ENCODE assay signal across 2 cellular contexts in the genomic region with DNA sequence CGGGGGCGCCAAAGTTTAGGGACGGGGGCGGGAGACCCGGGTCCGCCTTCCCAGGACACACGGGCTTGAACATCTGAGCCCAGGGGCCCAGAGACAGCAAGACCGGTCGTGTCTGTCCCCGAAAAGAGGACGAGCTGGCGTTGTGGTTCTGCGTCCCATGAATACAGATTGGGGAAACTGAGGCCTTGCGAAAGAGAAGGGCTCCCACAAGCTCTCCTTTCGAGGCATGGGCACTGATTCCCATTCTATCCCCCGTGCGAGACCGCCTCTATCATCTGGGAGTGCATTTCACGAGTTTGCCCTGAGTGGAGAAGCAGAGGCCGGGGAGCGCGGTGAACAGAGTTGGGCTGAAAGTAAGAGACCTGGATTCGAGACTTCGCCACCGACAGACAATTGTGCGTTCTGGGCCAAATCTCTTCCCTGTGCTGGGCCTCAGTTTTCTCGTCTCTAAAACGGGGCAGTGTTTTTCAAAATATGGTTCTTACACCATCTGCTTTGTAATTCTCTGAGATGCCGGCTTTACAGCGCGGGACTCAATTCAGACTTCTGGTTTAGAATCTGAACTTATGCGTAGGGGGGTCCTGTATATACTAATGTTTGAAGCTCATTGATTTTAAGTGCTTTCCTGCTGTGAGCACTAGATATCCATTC.
TF ChIP-seq lines count a peak whose summit lies in the region.

No MANE protein-coding gene starts in this region.

TF ChIP-seq in A549, 52 proteins besides CTCF, POLR2A, EP300 and RAD21:
- TF ChIP-seq HEYL (CRISPR knock-in tag; IDR thresholded peaks at IDR 0.05) (no peak), TFCP2L1 (CRISPR knock-in tag; IDR thresholded peaks at IDR 0.05) (no peak), FOXS1 (CRISPR knock-in tag; IDR thresholded peaks at IDR 0.05) (no peak), MAFK (IDR thresholded peaks at IDR 0.05; ENCODE audit: partially characterized antibody) (no peak), FOSB (CRISPR knock-in tag; IDR thresholded peaks at IDR 0.05) (no peak), RNF2 (IDR thresholded peaks at IDR 0.05; ENCODE audit: borderline replicate concordance, low read depth) (no peak), NFE2L2 (conservative IDR thresholded peaks at IDR 0.05; ENCODE audit: low read length) (no peak), MYC (IDR thresholded peaks at IDR 0.05; ENCODE audit: borderline replicate concordance, low read length) (no peak), CHD2 (IDR thresholded peaks at IDR 0.05; ENCODE audit: low read length, partially characterized antibody) (no peak), HDAC2 (IDR thresholded peaks at IDR 0.05) (no peak), NR3C1 (IDR thresholded peaks at IDR 0.05) (no peak), FOSL2 (IDR thresholded peaks at IDR 0.05) (no peak), FOSL2 (CRISPR knock-in tag; IDR thresholded peaks at IDR 0.05) (no peak), HOXB13 (CRISPR knock-in tag; IDR thresholded peaks at IDR 0.05; ENCODE audit: low read depth) (no peak), EHF (CRISPR knock-in tag; IDR thresholded peaks at IDR 0.05) (no peak), RARB (CRISPR knock-in tag; IDR thresholded peaks at IDR 0.05) (no peak), EHMT2 (IDR thresholded peaks at IDR 0.05; ENCODE audit: low read depth) (no peak), POLR2AphosphoS2 (conservative IDR thresholded peaks at IDR 0.05; ENCODE audit: low read length) (no peak)
- TF ChIP-seq, protein P1, sequence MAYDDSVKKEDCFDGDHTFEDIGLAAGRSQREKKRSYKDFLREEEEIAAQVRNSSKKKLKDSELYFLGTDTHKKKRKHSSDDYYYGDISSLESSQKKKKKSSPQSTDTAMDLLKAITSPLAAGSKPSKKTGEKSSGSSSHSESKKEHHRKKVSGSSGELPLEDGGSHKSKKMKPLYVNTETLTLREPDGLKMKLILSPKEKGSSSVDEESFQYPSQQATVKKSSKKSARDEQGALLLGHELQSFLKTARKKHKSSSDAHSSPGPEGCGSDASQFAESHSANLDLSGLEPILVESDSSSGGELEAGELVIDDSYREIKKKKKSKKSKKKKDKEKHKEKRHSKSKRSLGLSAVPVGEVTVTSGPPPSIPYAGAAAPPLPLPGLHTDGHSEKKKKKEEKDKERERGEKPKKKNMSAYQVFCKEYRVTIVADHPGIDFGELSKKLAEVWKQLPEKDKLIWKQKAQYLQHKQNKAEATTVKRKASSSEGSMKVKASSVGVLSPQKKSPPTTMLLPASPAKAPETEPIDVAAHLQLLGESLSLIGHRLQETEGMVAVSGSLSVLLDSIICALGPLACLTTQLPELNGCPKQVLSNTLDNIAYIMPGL (CRISPR knock-in tag; IDR thresholded peaks at IDR 0.05; ENCODE audit: borderline replicate concordance), result no peak
- TF ChIP-seq, protein P2, sequence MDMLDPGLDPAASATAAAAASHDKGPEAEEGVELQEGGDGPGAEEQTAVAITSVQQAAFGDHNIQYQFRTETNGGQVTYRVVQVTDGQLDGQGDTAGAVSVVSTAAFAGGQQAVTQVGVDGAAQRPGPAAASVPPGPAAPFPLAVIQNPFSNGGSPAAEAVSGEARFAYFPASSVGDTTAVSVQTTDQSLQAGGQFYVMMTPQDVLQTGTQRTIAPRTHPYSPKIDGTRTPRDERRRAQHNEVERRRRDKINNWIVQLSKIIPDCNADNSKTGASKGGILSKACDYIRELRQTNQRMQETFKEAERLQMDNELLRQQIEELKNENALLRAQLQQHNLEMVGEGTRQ (IDR thresholded peaks at IDR 0.05), result no peak

TF ChIP-seq in GM12878, 131 proteins besides CTCF, POLR2A, EP300 and RAD21:
- TF ChIP-seq TCF3 (IDR thresholded peaks at IDR 0.05; ENCODE audit: borderline replicate concordance, insufficient read depth, low read depth, low read length), result no peak
- TF ChIP-seq, protein P3, sequence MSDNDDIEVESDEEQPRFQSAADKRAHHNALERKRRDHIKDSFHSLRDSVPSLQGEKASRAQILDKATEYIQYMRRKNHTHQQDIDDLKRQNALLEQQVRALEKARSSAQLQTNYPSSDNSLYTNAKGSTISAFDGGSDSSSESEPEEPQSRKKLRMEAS (IDR thresholded peaks at IDR 0.05; ENCODE audit: low read depth, low read length), result no peak
- TF ChIP-seq ZNF622 (IDR thresholded peaks at IDR 0.05), result no peak
- TF ChIP-seq PAX5 (IDR thresholded peaks at IDR 0.05; ENCODE audit: borderline replicate concordance, low read depth, low read length), result no peak
- TF ChIP-seq, protein P4, sequence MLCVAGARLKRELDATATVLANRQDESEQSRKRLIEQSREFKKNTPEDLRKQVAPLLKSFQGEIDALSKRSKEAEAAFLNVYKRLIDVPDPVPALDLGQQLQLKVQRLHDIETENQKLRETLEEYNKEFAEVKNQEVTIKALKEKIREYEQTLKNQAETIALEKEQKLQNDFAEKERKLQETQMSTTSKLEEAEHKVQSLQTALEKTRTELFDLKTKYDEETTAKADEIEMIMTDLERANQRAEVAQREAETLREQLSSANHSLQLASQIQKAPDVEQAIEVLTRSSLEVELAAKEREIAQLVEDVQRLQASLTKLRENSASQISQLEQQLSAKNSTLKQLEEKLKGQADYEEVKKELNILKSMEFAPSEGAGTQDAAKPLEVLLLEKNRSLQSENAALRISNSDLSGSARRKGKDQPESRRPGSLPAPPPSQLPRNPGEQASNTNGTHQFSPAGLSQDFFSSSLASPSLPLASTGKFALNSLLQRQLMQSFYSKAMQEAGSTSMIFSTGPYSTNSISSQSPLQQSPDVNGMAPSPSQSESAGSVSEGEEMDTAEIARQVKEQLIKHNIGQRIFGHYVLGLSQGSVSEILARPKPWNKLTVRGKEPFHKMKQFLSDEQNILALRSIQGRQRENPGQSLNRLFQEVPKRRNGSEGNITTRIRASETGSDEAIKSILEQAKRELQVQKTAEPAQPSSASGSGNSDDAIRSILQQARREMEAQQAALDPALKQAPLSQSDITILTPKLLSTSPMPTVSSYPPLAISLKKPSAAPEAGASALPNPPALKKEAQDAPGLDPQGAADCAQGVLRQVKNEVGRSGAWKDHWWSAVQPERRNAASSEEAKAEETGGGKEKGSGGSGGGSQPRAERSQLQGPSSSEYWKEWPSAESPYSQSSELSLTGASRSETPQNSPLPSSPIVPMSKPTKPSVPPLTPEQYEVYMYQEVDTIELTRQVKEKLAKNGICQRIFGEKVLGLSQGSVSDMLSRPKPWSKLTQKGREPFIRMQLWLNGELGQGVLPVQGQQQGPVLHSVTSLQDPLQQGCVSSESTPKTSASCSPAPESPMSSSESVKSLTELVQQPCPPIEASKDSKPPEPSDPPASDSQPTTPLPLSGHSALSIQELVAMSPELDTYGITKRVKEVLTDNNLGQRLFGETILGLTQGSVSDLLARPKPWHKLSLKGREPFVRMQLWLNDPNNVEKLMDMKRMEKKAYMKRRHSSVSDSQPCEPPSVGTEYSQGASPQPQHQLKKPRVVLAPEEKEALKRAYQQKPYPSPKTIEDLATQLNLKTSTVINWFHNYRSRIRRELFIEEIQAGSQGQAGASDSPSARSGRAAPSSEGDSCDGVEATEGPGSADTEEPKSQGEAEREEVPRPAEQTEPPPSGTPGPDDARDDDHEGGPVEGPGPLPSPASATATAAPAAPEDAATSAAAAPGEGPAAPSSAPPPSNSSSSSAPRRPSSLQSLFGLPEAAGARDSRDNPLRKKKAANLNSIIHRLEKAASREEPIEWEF (IDR thresholded peaks at IDR 0.05; ENCODE audit: insufficient replicate concordance, low read depth, low read length), result no peak
- TF ChIP-seq IRF4 (IDR thresholded peaks at IDR 0.05; ENCODE audit: low read depth, low read length), result no peak
- no peak for TF ChIP-seq FOXM1 (IDR thresholded peaks at IDR 0.05; ENCODE audit: low read depth, low read length)
- TF ChIP-seq LARP7 (IDR thresholded peaks at IDR 0.05), result no peak
- TF ChIP-seq IKZF2 (IDR thresholded peaks at IDR 0.05), result no peak
